Comparison of ENCODE assay signal across 23 cellular contexts in genomic region chr1:18800258-18800657, GRCh38. TPM values are rescaled to one million over a fixed set of nuclear protein-coding genes. Genes with fewer than 3 reads are reported as not detected.
DNase-seq lines count a peak whose midpoint lies in the region; ATAC-seq, FAIRE-seq and TF ChIP-seq lines count a peak whose summit lies in the region.
"Had no signal": no experiment of that assay in that cellular context is flagged by ENCODE, and none has a peak within 500 bp of the region (broad histone marks: within the 10 kb centered on the region; RNA-seq: fewer than 3 reads in every experiment).

No MANE protein-coding gene starts in this region.

- no peaks in the 10 kb centered on the region for H4K20me1 ChIP-seq in K562 (replicated peaks; ENCODE audit: control insufficient read depth, insufficient read depth, low read length)

- H3K4me2 ChIP-seq in K562 (ENCODE audit: insufficient read depth, low read length): no peak overlapping the region

- no peaks in the 10 kb centered on the region; the same call in 1 of the 2 replicates for H3K4me1 ChIP-seq in HEK293 (ENCODE audit: control insufficient read depth, insufficient read depth, low read length)
- H3K4me1 ChIP-seq in K562 (replicated peaks in 1 of 2; ENCODE audit: control insufficient read depth in 2 of 2, insufficient read depth in 2 of 2, low read length in 2 of 2): peaks cover 6 to 16% of the 10 kb centered on the region in 2 experiments; a peak in 3 of 5 replicates
- H3K4me1 ChIP-seq in gastrocnemius medialis: no peaks in the 10 kb centered on the region

- H3K9me1 ChIP-seq in K562 (ENCODE audit: control insufficient read depth, insufficient read depth, low read length): no peaks in the 10 kb centered on the region

- H3K27ac ChIP-seq in HEK293 (ENCODE audit: extremely low read depth, low read depth, low read length): no peak overlapping the region
- H3K27ac ChIP-seq in K562 (ENCODE audit: extremely low read depth, low read depth, low read length): no peak overlapping the region
- H3K27ac ChIP-seq in gastrocnemius medialis: no peak overlapping the region
- H3K27ac ChIP-seq: GM23248 had no signal

- POLR2A ChIA-PET in HEK293 (lab: Yijun Ruan, JAX) (no interaction called here), K562 (lab: Yijun Ruan, JAX) (interaction anchor here (0.7 kb wide), 1 partner anchor 27 kb away, joined by 3 read pairs; no protein-coding TSS in a partner anchor)

- no peak for TF ChIP-seq EP300 in K562 (IDR thresholded peaks at IDR 0.05; ENCODE audit: low read length)

- H3K36me3 ChIP-seq in HEK293 (ENCODE audit: control insufficient read depth in 2 of 2, insufficient read depth in 1 of 2, low read length in 2 of 2) (no peaks in the 10 kb centered on the region), MG63 (no peaks in the 10 kb centered on the region), K562 (ENCODE audit: control insufficient read depth, insufficient read depth, low read length) (no peaks in the 10 kb centered on the region), gastrocnemius medialis (no peaks in the 10 kb centered on the region)

- H3K27me3 ChIP-seq in MG63 (no peaks in the 10 kb centered on the region), K562 (ENCODE audit: control insufficient read depth in 2 of 2, insufficient read depth in 2 of 2, low read length in 2 of 2) (no peaks in the 10 kb centered on the region), gastrocnemius medialis (peaks cover 0 to 12% (median 0%) of the 10 kb centered on the region in 3 donors)

- DNase-seq in MG63: peak; percentile 7
- DNase-seq in K562 (ENCODE audit: extremely low read depth in 1 of 4, low spot score in 3 of 4): peak in 3 of 4 experiments; percentile 33 to 61 (median 35)
- peak; percentile 45 for DNase-seq in posterior vena cava (ENCODE audit: low spot score)
- DNase-seq in left colon: no peak
- no peak for DNase-seq in gastrocnemius medialis
- DNase-seq in activated CD4-positive, alpha-beta T cell treated with anti-CD3 and anti-CD28 coated beads, Interleukin-2, amount 50 U/mL, for 1 hour: no peak
- DNase-seq: C1 segment of cervical spinal cord; CD4-positive, alpha-beta memory T cell; COR-L47; DMS153; DND-41; EL; GDM1; GM23248; H7; HCEC 1CT had no signal

- FAIRE-seq in K562 (lab: Jason Lieb, UNC): peak; percentile 46
- FAIRE-seq: GM12878, GM19239, H1 had no signal

- intact Hi-C loops in K562 (cut with micrococcal nuclease) (no loop called here), posterior vena cava (cut with DNase I) (no loop called here), left colon (cut with DNase I, micrococcal nuclease) (no loop called here), gastrocnemius medialis (cut with DNase I; ENCODE audit: low total_unique reads) (loop anchor here (10.0 kb wide), 1 partner anchor 75 kb away; no protein-coding TSS in a partner anchor)

- BruUV-seq in K562 (replicated peaks; lab: Mats Ljungman, UMichigan): no TSS peak

- no peak overlapping the region for H3K9ac ChIP-seq in K562 (ENCODE audit: insufficient read depth in 1 of 2, low read depth in 2 of 2, low read length in 2 of 2)
- H3K9ac ChIP-seq: GM23248 had no signal

- TF ChIP-seq CTCF in HEK293 (tag by site-specific recombination; IDR thresholded peaks at IDR 0.05) (no peak), K562 (IDR thresholded peaks at IDR 0.05 in 2 of 3, conservative IDR thresholded peaks at IDR 0.05 in 1 of 3; ENCODE audit: insufficient read depth in 2 of 3, low read depth in 1 of 3, low read length in 3 of 3) (no peak), gastrocnemius medialis (IDR thresholded peaks at IDR 0.05 in 4 of 5, conservative IDR thresholded peaks at IDR 0.05 in 1 of 5) (no peak)

- WGBS in K562 (ENCODE audit: insufficient coverage, low coverage, missing lambda C conversion rate): 33% methylated on average over 6 of the region's 6 CpGs

- H3K9me3 ChIP-seq in HEK293 (ENCODE audit: control insufficient read depth, insufficient read depth, low read depth, low read length) (no peaks in the 10 kb centered on the region), MG63 (no peaks in the 10 kb centered on the region), K562 (replicated peaks; ENCODE audit: control insufficient read depth, insufficient read depth, low read depth, low read length) (no peaks in the 10 kb centered on the region), gastrocnemius medialis (no peaks in the 10 kb centered on the region)

- CTCF ChIA-PET in HEK293 (lab: Yijun Ruan, JAX): no interaction called here
- CTCF ChIA-PET in K562 (lab: Yijun Ruan, JAX; ENCODE audit: low intra/inter-chr PET ratio): no interaction called here

- peak; percentile 33 for ATAC-seq in K562
- ATAC-seq in left colon: no peak
- ATAC-seq in gastrocnemius medialis: no peak
- ATAC-seq: GM12878 had no signal

- H3K4me3 ChIP-seq in HEK293 (ENCODE audit: low read depth, low read length): no peak overlapping the region
- H3K4me3 ChIP-seq in MG63: no peak overlapping the region
- no peak overlapping the region for H3K4me3 ChIP-seq in K562
- no peak overlapping the region for H3K4me3 ChIP-seq in gastrocnemius medialis
- H3K4me3 ChIP-seq: GM12878, GM23248 had no signal

- H3K79me2 ChIP-seq in K562 (ENCODE audit: control insufficient read depth, insufficient read depth, low read length): no peaks in the 10 kb centered on the region

- peak overlapping the region; percentile 54 for H2AFZ ChIP-seq in K562 (ENCODE audit: low read depth, low read length)
- H2AFZ ChIP-seq: GM23248 had no signal

- in situ Hi-C loops in K562 (cut with MboI): no loop called here
- in situ Hi-C loops in gastrocnemius medialis (cut with MboI; ENCODE audit: low sequenced_read_pairs in 4 of 4): loop anchor here in 2 of 4 donors (25.0 kb wide), 1 partner anchor 213 kb away; no protein-coding TSS in a partner anchor

- no peak for TF ChIP-seq RAD21 in K562 (CRISPR knock-in tag; conservative IDR thresholded peaks at IDR 0.05 in 1 of 2, IDR thresholded peaks at IDR 0.05 in 1 of 2)

- no peak for TF ChIP-seq POLR2A in K562 (conservative IDR thresholded peaks at IDR 0.05)
- no peak for TF ChIP-seq POLR2A in gastrocnemius medialis (IDR thresholded peaks at IDR 0.05)

TF ChIP-seq in K562, 482 proteins besides CTCF, POLR2A, EP300 and RAD21 (continues in another document):
- TF ChIP-seq KAT2B (IDR thresholded peaks at IDR 0.05; ENCODE audit: low read depth, low read length): no peak
- peak; percentile 65 for TF ChIP-seq NFIC (IDR thresholded peaks at IDR 0.05)
- no peak for TF ChIP-seq ELK3 (CRISPR knock-in tag; IDR thresholded peaks at IDR 0.05)
- TF ChIP-seq, protein P1, sequence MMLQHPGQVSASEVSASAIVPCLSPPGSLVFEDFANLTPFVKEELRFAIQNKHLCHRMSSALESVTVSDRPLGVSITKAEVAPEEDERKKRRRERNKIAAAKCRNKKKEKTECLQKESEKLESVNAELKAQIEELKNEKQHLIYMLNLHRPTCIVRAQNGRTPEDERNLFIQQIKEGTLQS (IDR thresholded peaks at IDR 0.05): peak; percentile 71
- TF ChIP-seq, protein P1 (CRISPR knock-in tag; conservative IDR thresholded peaks at IDR 0.05): no peak
- TF ChIP-seq ETV1 (tag; conservative IDR thresholded peaks at IDR 0.05; ENCODE audit: low read depth): peak; percentile 65
- no peak for TF ChIP-seq TFAM (CRISPR knock-in tag; conservative IDR thresholded peaks at IDR 0.05)
- TF ChIP-seq KHSRP (IDR thresholded peaks at IDR 0.05): no peak
- TF ChIP-seq FOXK2 (conservative IDR thresholded peaks at IDR 0.05 in 1 of 2, IDR thresholded peaks at IDR 0.05 in 1 of 2; ENCODE audit: low read depth in 2 of 2): no peak
- peak; percentile 32; the same call in 1 of the 2 replicates for TF ChIP-seq ARID1B (IDR thresholded peaks at IDR 0.05)
- peak; percentile 60 for TF ChIP-seq CBFA2T3 (IDR thresholded peaks at IDR 0.05)
- no peak for TF ChIP-seq RBM34 (IDR thresholded peaks at IDR 0.05; ENCODE audit: borderline replicate concordance, insufficient read depth, low read length)
- no peak for TF ChIP-seq MXI1 (IDR thresholded peaks at IDR 0.05; ENCODE audit: low read depth, low read length)
- no peak for TF ChIP-seq MAFK (IDR thresholded peaks at IDR 0.05; ENCODE audit: low read length)
- TF ChIP-seq ELF4 (CRISPR knock-in tag; IDR thresholded peaks at IDR 0.05): no peak
- TF ChIP-seq ZNF24 (IDR thresholded peaks at IDR 0.05): peak; percentile 87

RNA-seq across cellular contexts. Expression of gene TAS1R2, which starts 59.2 kb away (rescaled TPM):
- not detected in 2 replicates for total RNA-seq in MG63 (2014; rRNA removed; shearing (Covaris generic); ENCODE audit: low replicate concordance)
- total RNA-seq in K562 (2011; cell fraction: chromatin; rRNA removed; ENCODE audit: low replicate concordance): not detected in 2 replicates
- total RNA-seq in K562 (2011; cell fraction: nucleolus; rRNA removed): not detected in 2 replicates
- total RNA-seq in K562 (2011; cell fraction: nucleoplasm; rRNA removed): not detected in 2 replicates
- total RNA-seq in K562 (2014; rRNA removed): not detected in 2 replicates
- not detected in 2 replicates for total RNA-seq in K562 (2014; rRNA removed; fragmentation: Illumina TruSeq; extraction: Trizol)
- total RNA-seq in K562 (2015; rRNA removed; fragmentation: Illumina TruSeq; extraction: Trizol): not detected in 2 replicates
- not detected in 2 replicates for total RNA-seq in K562 (2021)
- not detected in 2 replicates for polyA plus RNA-seq in K562 (2011; rRNA removed)
- 0.03 TPM in 1 of 2 replicates, not detected in the other for polyA plus RNA-seq in K562 (2011; cell fraction: cytosol; rRNA removed)
- polyA plus RNA-seq in K562 (2011; cell fraction: nucleus; rRNA removed): 0.04 TPM in 1 of 2 replicates, not detected in the other
- polyA plus RNA-seq in K562 (2012): not detected in 2 replicates
- polyA plus RNA-seq in K562 (2014; fragmentation: Illumina TruSeq; extraction: Trizol): not detected in 2 replicates
- polyA plus RNA-seq in K562 (2014; fragmentation: Nextera tagmentation; extraction: Ambion mirVana): not detected
- not detected in 2 replicates for polyA plus RNA-seq in K562 (2014; rRNA removed)
- polyA minus RNA-seq in K562 (2011; rRNA and poly(A)+ RNA removed): not detected in 2 replicates
- not detected in 2 replicates for polyA minus RNA-seq in K562 (2011; cell fraction: cytosol; rRNA and poly(A)+ RNA removed)
- not detected in 2 replicates for polyA minus RNA-seq in K562 (2011; cell fraction: nucleus; rRNA and poly(A)+ RNA removed)
- total RNA-seq in posterior vena cava: not detected
- total RNA-seq in left colon: not detected
- total RNA-seq in gastrocnemius medialis: not detected
- total RNA-seq: A172; A673; CD4-positive, alpha-beta memory T cell; GM12878; GM23248; H1 had no signal
- polyA plus RNA-seq: BJ; CD4-positive, alpha-beta memory T cell; GM12878; GM23248; H1 had no signal

Comparison
In these comparisons a context has a peak if more than half of its experiments do, and no peak if none do; other contexts are left out.
1. DNase-seq: peak in MG63 (single experiment), K562 (3 of 4) and posterior vena cava (single experiment); none in left colon (0 of 2), gastrocnemius medialis (0 of 2) and activated CD4-positive, alpha-beta T cell treated with anti-CD3 and anti-CD28 coated beads, Interleukin-2, amount 50 U/mL, for 1 hour (single experiment).
2. Of the 44 proteins assayed by ChIP-seq in both K562 and HEK293: peak only in K562: PRDM10; only in HEK293: none; in both: ZNF24; in neither: 42.